Comparison of ENCODE assay signal across 7 cellular contexts in genomic region chr9:66890334-66890733, GRCh38.
ATAC-seq lines count a peak whose summit lies in the region.

No MANE protein-coding gene starts in this region.

- ATAC-seq in GM18517 (IDR thresholded peaks at IDR 0.05; ENCODE audit: unreplicated experiment) (peak; percentile 75), GM19324 (IDR thresholded peaks at IDR 0.05; ENCODE audit: low FRiP score, unreplicated experiment) (peak; percentile 74), GM21360 (IDR thresholded peaks at IDR 0.05; ENCODE audit: unreplicated experiment) (peak; percentile 64), GM21723 (IDR thresholded peaks at IDR 0.05; ENCODE audit: unreplicated experiment) (peak; percentile 93), HG02870 (IDR thresholded peaks at IDR 0.05; ENCODE audit: unreplicated experiment) (peak; percentile 90), HG03066 (IDR thresholded peaks at IDR 0.05; ENCODE audit: low read depth, unreplicated experiment) (peak; percentile 88), HG03442 (IDR thresholded peaks at IDR 0.05; ENCODE audit: unreplicated experiment) (peak; percentile 84)

Comparison
In these comparisons a context has a peak if more than half of its experiments do, and no peak if none do; other contexts are left out.
1. Peak in every context shown above with its lines: ATAC-seq.